In the genomic region with DNA sequence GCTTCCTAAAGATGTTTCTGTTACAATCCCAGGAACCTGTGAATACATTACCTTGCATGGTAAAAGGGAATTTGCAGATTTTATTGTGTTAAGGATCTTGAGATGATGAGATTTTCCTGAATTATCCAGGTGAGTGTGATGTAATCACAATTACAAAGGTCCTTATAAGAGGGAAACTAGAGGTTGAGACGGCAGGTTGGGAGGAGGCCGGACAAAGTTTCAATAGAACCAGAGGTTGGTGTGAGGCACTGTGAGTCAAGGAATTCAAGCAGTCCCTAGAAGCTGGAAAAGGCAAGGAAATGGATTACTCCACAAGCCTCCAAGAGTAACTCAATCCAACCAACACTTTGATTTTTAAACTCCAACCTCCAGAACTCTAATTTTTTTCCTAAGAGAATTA, we compare ENCODE assay signal across 6 cellular contexts.
DNase-seq lines count a peak whose midpoint lies in the region; ATAC-seq, FAIRE-seq and TF ChIP-seq lines count a peak whose summit lies in the region.
"Not testable (repeated sequence)": the region's sequence is repeated elsewhere in the genome, so short reads cannot be mapped to it uniquely, and the experiment has no call there.

No MANE protein-coding gene starts in this region.

- H2AFZ ChIP-seq in GM23338; GM12878 (ENCODE audit: control insufficient read depth, low read depth, low read length); H1 (ENCODE audit: low read length): not testable (repeated sequence)

- CTCF ChIA-PET in GM12878 (lab: Yijun Ruan, JAX); H1 (lab: Charles Lee; ENCODE audit: partially characterized antibody): not testable (repeated sequence)

- not testable (repeated sequence) for H3K4me2 ChIP-seq in GM23338; GM12878 (ENCODE audit: control insufficient read depth, insufficient read depth); H1 (ENCODE audit: insufficient read depth in 1 of 2, low read depth in 2 of 2, low read length in 2 of 2)

- not testable (repeated sequence) for TF ChIP-seq RAD21 in GM12878 (IDR thresholded peaks at IDR 0.05; ENCODE audit: insufficient read depth, low read depth, low read length); H1 (IDR thresholded peaks at IDR 0.05 in 1 of 2, conservative IDR thresholded peaks at IDR 0.05 in 1 of 2; ENCODE audit: low read depth in 2 of 2, low read length in 2 of 2)

- H3K9me2 ChIP-seq in GM23338 (ENCODE audit: insufficient read depth): not testable (repeated sequence)

- H3F3A ChIP-seq in GM23338 (replicated peaks; ENCODE audit: low read depth): not testable (repeated sequence)

- not testable (repeated sequence) for H2BK15ac ChIP-seq in H1 (ENCODE audit: low read length)

- H3K23ac ChIP-seq in H1 (ENCODE audit: insufficient read length): not testable (repeated sequence)

- H2AK5ac ChIP-seq in H1 (ENCODE audit: low read depth, low read length): not testable (repeated sequence)

- not testable (repeated sequence) for H3K56ac ChIP-seq in H1 (replicated peaks; ENCODE audit: insufficient read length, low read depth, low read length)

- H3K36me3 Mint-ChIP-seq in GM23338 (ENCODE audit: low read depth): not testable (repeated sequence)

- not testable (repeated sequence) for H3K27ac ChIP-seq in GM23338 (ENCODE audit: low read depth); GM12878 (ENCODE audit: control insufficient read depth, insufficient read depth); H1 (ENCODE audit: low read depth, low read length)

- H3K4ac ChIP-seq in H1 (replicated peaks; ENCODE audit: insufficient read length, low read depth, low read length): not testable (repeated sequence)

- intact Hi-C loops in GM12878 (cut with micrococcal nuclease; ENCODE audit: unreplicated experiment); left colon (cut with DNase I, micrococcal nuclease): not testable (repeated sequence)

- not testable (repeated sequence) for H3K36me3 ChIP-seq in GM23338 (ENCODE audit: insufficient read depth); GM12878 (ENCODE audit: control insufficient read depth in 2 of 2, insufficient read depth in 2 of 2, low read length in 1 of 2); H1 (ENCODE audit: control insufficient read depth in 2 of 4, insufficient read depth in 4 of 4, low read length in 3 of 4)

- H3K4me1 ChIP-seq in GM23338 (ENCODE audit: insufficient read depth); GM12878 (ENCODE audit: control insufficient read depth, insufficient read depth, low read length); H1 (replicated peaks in 1 of 4; ENCODE audit: control insufficient read depth in 3 of 4, insufficient read depth in 4 of 4, low read length in 3 of 4): not testable (repeated sequence)

- not testable (repeated sequence) for H3K9me3 Mint-ChIP-seq in GM23338

- in situ Hi-C loops in GM12878 (cut with MboI): not testable (repeated sequence)

- H3K4me3 Mint-ChIP-seq in GM23338: not testable (repeated sequence)

- not testable (repeated sequence) for H3K4me1 Mint-ChIP-seq in GM23338

- H3K23me2 ChIP-seq in H1 (ENCODE audit: low read depth, low read length): not testable (repeated sequence)

- no CpG with 5 or more reads among the region's 2 CpGs for WGBS in GM12878 (ENCODE audit: insufficient coverage, insufficient replicate concordance, low lambda C conversion rate, missing lambda C conversion rate)
- 50% methylated on average over 1 of the region's 2 CpGs; no CpG with 5 or more reads in 1 of the 2 experiments for WGBS in H1 (ENCODE audit: extremely low coverage in 1 of 2, insufficient coverage in 1 of 2, insufficient read length in 1 of 2, insufficient replicate concordance in 2 of 2, low coverage in 1 of 2, low lambda C conversion rate in 2 of 2, missing lambda C conversion rate in 1 of 2), 2 experiments

- H3K9ac ChIP-seq in GM12878 (ENCODE audit: control insufficient read depth, insufficient read depth, low read length); H1 (replicated peaks in 1 of 4; ENCODE audit: extremely low read depth in 1 of 4, low read depth in 3 of 4, low read length in 3 of 4): not testable (repeated sequence)

- POLR2A ChIA-PET in GM12878 (lab: Charles Lee); H1 (lab: Charles Lee; ENCODE audit: partially characterized antibody): not testable (repeated sequence)

- not testable (repeated sequence) for H3K9me3 ChIP-seq in GM12878 (replicated peaks; ENCODE audit: control insufficient read depth, insufficient read depth, low read length); H1 (ENCODE audit: insufficient read depth in 2 of 2, low read depth in 1 of 2, low read length in 1 of 2)

- DNase-seq in GM23338 (ENCODE audit: low spot score); HTR-8/SVneo (ENCODE audit: insufficient read length, low spot score); GM12878 (ENCODE audit: low read depth, low spot score); H1 (ENCODE audit: low read depth in 1 of 2, low spot score in 2 of 2); left colon; urothelium cell line (ENCODE audit: low spot score): not testable (repeated sequence)

- H3K27me3 ChIP-seq in GM23338 (ENCODE audit: insufficient read depth); GM12878 (replicated peaks in 1 of 2; ENCODE audit: control insufficient read depth in 2 of 2, insufficient read depth in 2 of 2, low read length in 1 of 2); H1 (replicated peaks in 1 of 4; ENCODE audit: control insufficient read depth in 3 of 4, extremely low read depth in 1 of 4, insufficient read depth in 3 of 4, low read length in 3 of 4): not testable (repeated sequence)

- not testable (repeated sequence) for H3K27ac Mint-ChIP-seq in GM23338

- not testable (repeated sequence) for H2BK5ac ChIP-seq in H1 (ENCODE audit: low read depth, low read length)

- not testable (repeated sequence) for H4K20me1 ChIP-seq in GM23338 (replicated peaks; ENCODE audit: insufficient read depth); GM12878 (ENCODE audit: control insufficient read depth, insufficient read depth); H1 (replicated peaks in 1 of 2; ENCODE audit: control insufficient read depth in 1 of 2, insufficient read depth in 2 of 2, low read length in 2 of 2)

- SMC1A ChIA-PET in GM12878 (lab: Charles Lee; ENCODE audit: uncharacterized antibody, unreplicated experiment): not testable (repeated sequence)

- RAD21 ChIA-PET in GM12878 (lab: Charles Lee; ENCODE audit: unreplicated experiment): not testable (repeated sequence)

- H3K14ac ChIP-seq in H1 (ENCODE audit: insufficient read length): not testable (repeated sequence)

- not testable (repeated sequence) for H2BK12ac ChIP-seq in H1 (ENCODE audit: low read depth, low read length)

- not testable (repeated sequence) for H3K18ac ChIP-seq in H1 (ENCODE audit: extremely low read depth, low read length)

- not testable (repeated sequence) for H2BK120ac ChIP-seq in H1 (replicated peaks; ENCODE audit: low read depth, low read length)

- FAIRE-seq in HTR-8/SVneo (lab: Jason Lieb, UNC) (peak; percentile 69), GM12878 (lab: Jason Lieb, UNC) (peak; percentile 47), H1 (lab: Jason Lieb, UNC) (peak; percentile 88), urothelium cell line (lab: Jason Lieb, UNC) (peak; percentile 9)

- not testable (repeated sequence) for H3K27me3 Mint-ChIP-seq in GM23338 (ENCODE audit: insufficient read depth, low read depth, poor library complexity)

- H4K8ac ChIP-seq in H1 (ENCODE audit: extremely low read depth, insufficient read depth, low read length): not testable (repeated sequence)

- H2BK20ac ChIP-seq in H1 (ENCODE audit: low read length): not testable (repeated sequence)

- not testable (repeated sequence) for H3K79me2 ChIP-seq in GM23338 (replicated peaks; ENCODE audit: insufficient read depth); GM12878 (ENCODE audit: control insufficient read depth, insufficient read depth, low read length); H1 (ENCODE audit: control insufficient read depth in 1 of 2, insufficient read depth in 2 of 2, low read length in 2 of 2)

- TF ChIP-seq EP300 in GM12878 (IDR thresholded peaks at IDR 0.05; ENCODE audit: borderline replicate concordance in 1 of 2, control insufficient read depth in 1 of 2, low read depth in 2 of 2, low read length in 2 of 2); H1 (IDR thresholded peaks at IDR 0.05; ENCODE audit: borderline replicate concordance in 1 of 2, low read depth in 2 of 2, low read length in 2 of 2): not testable (repeated sequence)

- peak; percentile 36; the same call in 2 of the 3 replicates for ATAC-seq in GM23338
- ATAC-seq in GM12878: not testable (repeated sequence)
- peak; percentile 62 for ATAC-seq in left colon

- H4K5ac ChIP-seq in H1 (ENCODE audit: insufficient read length, low read depth, low read length): not testable (repeated sequence)

- not testable (repeated sequence) for H3K4me3 ChIP-seq in GM23338; GM12878; H1 (ENCODE audit: extremely low read depth in 1 of 4, insufficient read depth in 2 of 4, low read depth in 3 of 4, low read length in 4 of 4)

- H4K91ac ChIP-seq in H1 (replicated peaks; ENCODE audit: insufficient read length, low read length): not testable (repeated sequence)

- BruUV-seq in GM12878 (replicated peaks; lab: Mats Ljungman, UMichigan): not testable (repeated sequence)

- TF ChIP-seq POLR2A in GM12878 (IDR thresholded peaks at IDR 0.05; ENCODE audit: low read depth, low read length); H1 (IDR thresholded peaks at IDR 0.05; ENCODE audit: control extremely low read depth in 1 of 2, low read depth in 2 of 2, low read length in 2 of 2): not testable (repeated sequence)

- H3K79me1 ChIP-seq in H1 (ENCODE audit: low read depth, low read length): not testable (repeated sequence)

- not testable (repeated sequence) for TF ChIP-seq CTCF in GM23338 (conservative IDR thresholded peaks at IDR 0.05; ENCODE audit: low read depth in 2 of 2); GM12878 (IDR thresholded peaks at IDR 0.05 in 2 of 3, conservative IDR thresholded peaks at IDR 0.05 in 1 of 3; ENCODE audit: control insufficient read depth in 2 of 3, extremely low read depth in 1 of 3, insufficient read depth in 1 of 3, low read depth in 3 of 3, low read length in 3 of 3); H1 (IDR thresholded peaks at IDR 0.05; ENCODE audit: control extremely low read depth in 1 of 3, insufficient read depth in 1 of 3, low read depth in 1 of 3, low read length in 3 of 3)
